8 cellular contexts compared by ENCODE assay signal in the genomic region with DNA sequence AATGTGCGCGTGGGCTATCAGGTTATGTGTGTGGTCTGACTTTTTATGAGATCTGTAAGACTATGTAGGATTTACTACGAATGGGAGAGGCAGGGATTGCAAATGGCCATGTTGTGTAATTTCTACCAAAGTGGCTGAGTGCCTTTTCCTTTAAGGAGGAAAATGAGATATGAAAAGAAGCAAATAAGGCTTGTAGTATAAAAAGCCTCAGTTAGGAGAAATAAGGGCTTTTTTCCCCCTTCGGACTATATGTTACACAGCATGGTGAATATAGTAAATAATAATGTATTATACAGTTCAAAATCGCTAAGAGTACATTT. TPM values are rescaled to one million over a fixed set of nuclear protein-coding genes. Genes with fewer than 3 reads are reported as not detected.
DNase-seq lines count a peak whose midpoint lies in the region; ATAC-seq, FAIRE-seq and TF ChIP-seq lines count a peak whose summit lies in the region.

No MANE protein-coding gene starts in this region.

- H3K4me3 ChIP-seq in CD8-positive, alpha-beta memory T cell (ENCODE audit: low read length): peak overlapping the region; percentile 88
- peak overlapping the region; percentile 97 for H3K4me3 ChIP-seq in OCI-LY1 (ENCODE audit: low read depth, low read length, poor library complexity, severe bottlenecking)

- peaks cover 17% of the 10 kb centered on the region for H3K4me1 ChIP-seq in CD8-positive, alpha-beta memory T cell (ENCODE audit: insufficient read depth, low read length)
- peaks cover 19% of the 10 kb centered on the region for H3K4me1 ChIP-seq in OCI-LY1 (ENCODE audit: insufficient read depth, low read length, severe bottlenecking)

- H3K9me3 ChIP-seq in CD8-positive, alpha-beta memory T cell (ENCODE audit: low read length): no peaks in the 10 kb centered on the region
- H3K9me3 ChIP-seq in OCI-LY1 (ENCODE audit: low read length): 0 out of 2 replicates have a peak, but pooled peaks cover 5% of the 10 kb centered on the region

- peak overlapping the region; percentile 94 for H3K4me2 ChIP-seq in OCI-LY1 (ENCODE audit: low read length)

- no peaks in the 10 kb centered on the region for H4K20me1 ChIP-seq in OCI-LY1 (ENCODE audit: insufficient read depth, low read length)

- no peak for TF ChIP-seq CTCF in OCI-LY1 (IDR thresholded peaks at IDR 0.05; ENCODE audit: low read length)
- TF ChIP-seq CTCF in endothelial cell (IDR thresholded peaks at IDR 0.05; ENCODE audit: unreplicated experiment): no peak
- TF ChIP-seq CTCF in omental fat pad (IDR thresholded peaks at IDR 0.05): no peak

- H3K4me3 Mint-ChIP-seq in CD8-positive, alpha-beta memory T cell: peak overlapping the region; percentile 86 to 97 (median 90)
- peak overlapping the region; percentile 98 for H3K4me3 Mint-ChIP-seq in endothelial cell (ENCODE audit: unreplicated experiment)

- no peak for DNase-seq in CD8-positive, alpha-beta memory T cell
- DNase-seq in endothelial cell (ENCODE audit: low spot score): no peak
- DNase-seq in omental fat pad (ENCODE audit: low spot score): no peak
- DNase-seq in stimulated activated CD4-positive, alpha-beta T cell treated with anti-CD3 and anti-CD28 coated beads, Interleukin-12 subunit alpha, Interleukin-12 subunit beta, amount 100 ng/mL, for 4 hours: no peak
- no peak for DNase-seq in GM19239 (ENCODE audit: insufficient read length, low spot score)
- no peak for DNase-seq in NCI-H226

- CTCF ChIA-PET in CD8-positive, alpha-beta memory T cell (lab: Charles Lee): interaction anchor here (1.6 to 2.9 kb wide), 3 partner anchors 191 to 288 kb away, joined by 4 to 10 read pairs (median 8); no protein-coding TSS in a partner anchor

- peaks cover 5 to 29% (median 7%) of the 10 kb centered on the region in 3 donors for H3K36me3 Mint-ChIP-seq in CD8-positive, alpha-beta memory T cell
- H3K36me3 Mint-ChIP-seq in endothelial cell (ENCODE audit: low read depth, unreplicated experiment): peaks cover 6% of the 10 kb centered on the region

- peaks cover 0 to 17% (median 5%) of the 10 kb centered on the region in 5 donors for H3K9me3 Mint-ChIP-seq in CD8-positive, alpha-beta memory T cell
- H3K9me3 Mint-ChIP-seq in endothelial cell (ENCODE audit: unreplicated experiment): no peaks in the 10 kb centered on the region

- no peaks in the 10 kb centered on the region for H3F3A ChIP-seq in OCI-LY1 (ENCODE audit: insufficient read depth, low read length)

- H3K9ac ChIP-seq in OCI-LY1 (ENCODE audit: low read length): peak overlapping the region; percentile 85

- ATAC-seq in omental fat pad (ENCODE audit: low FRiP score) (peak; percentile 86), HG03342 (IDR thresholded peaks at IDR 0.05; ENCODE audit: unreplicated experiment) (no peak)

- peak overlapping the region; percentile 71 for H3K27ac ChIP-seq in CD8-positive, alpha-beta memory T cell (ENCODE audit: low read depth, low read length)
- H3K27ac ChIP-seq in OCI-LY1 (ENCODE audit: low read depth, low read length, poor library complexity, severe bottlenecking): no peak overlapping the region

- POLR2A ChIA-PET in CD8-positive, alpha-beta memory T cell (lab: Charles Lee): no interaction called here

- peaks cover 26 to 41% (median 40%) of the 10 kb centered on the region in 3 donors for H3K4me1 Mint-ChIP-seq in CD8-positive, alpha-beta memory T cell
- H3K4me1 Mint-ChIP-seq in endothelial cell (ENCODE audit: unreplicated experiment): peaks cover 7% of the 10 kb centered on the region

- no peaks in the 10 kb centered on the region for H3K36me3 ChIP-seq in CD8-positive, alpha-beta memory T cell (ENCODE audit: insufficient read depth, low read length)
- H3K36me3 ChIP-seq in OCI-LY1 (ENCODE audit: insufficient read depth, low read length): peaks cover 17% of the 10 kb centered on the region; the same call in 1 of the 2 replicates

- H3K79me2 ChIP-seq in OCI-LY1 (ENCODE audit: insufficient read depth, low read length): no peaks in the 10 kb centered on the region

- FAIRE-seq in GM19239 (lab: Jason Lieb, UNC): no peak

- H2AFZ ChIP-seq in OCI-LY1 (ENCODE audit: low read length): peak overlapping the region; percentile 85

- H3K27ac Mint-ChIP-seq in CD8-positive, alpha-beta memory T cell: peak overlapping the region; percentile 87 to 98 (median 96)
- H3K27ac Mint-ChIP-seq in endothelial cell (ENCODE audit: unreplicated experiment): peak overlapping the region; percentile 97

- no peaks in the 10 kb centered on the region for H3K9me2 ChIP-seq in OCI-LY1 (ENCODE audit: low read depth, low read length)

- peaks cover 0 to 9% of the 10 kb centered on the region in 2 donors for H3K27me3 Mint-ChIP-seq in CD8-positive, alpha-beta memory T cell
- peaks cover 5% of the 10 kb centered on the region for H3K27me3 Mint-ChIP-seq in endothelial cell (ENCODE audit: unreplicated experiment)

- H3K27me3 ChIP-seq in CD8-positive, alpha-beta memory T cell (ENCODE audit: insufficient read depth, low read length, poor library complexity, severe bottlenecking): no peaks in the 10 kb centered on the region
- H3K27me3 ChIP-seq in OCI-LY1 (ENCODE audit: insufficient read depth, low read length): no peaks in the 10 kb centered on the region

RNA-seq across cellular contexts. Expression of a gene that starts 0.4 kb away (rescaled TPM):
- 10 to 100 TPM; 16.4 to 17.2 TPM for total RNA-seq in CD8-positive, alpha-beta memory T cell
- 1.7 TPM for polyA plus RNA-seq in CD8-positive, alpha-beta memory T cell
- total RNA-seq in endothelial cell (ENCODE audit: unreplicated experiment) (11.5 TPM), omental fat pad (100 to 1,000 TPM; 140 to 448 (median 241) TPM)

Comparison
In these comparisons a context has a peak if more than half of its experiments do, and no peak if none do; other contexts are left out.
1. RNA of a gene that starts 0.4 kb away (total RNA-seq): 140 to 448 TPM in omental fat pad; 16.4 to 17.2 TPM in CD8-positive, alpha-beta memory T cell and 11.5 TPM in endothelial cell (single experiment); every median in the first group is over 4 times any median in the second.